1 cellular context compared by ENCODE assay signal in genomic region chr10:103226011-103226410, GRCh38.
TF ChIP-seq lines count a peak whose summit lies in the region.

No MANE protein-coding gene starts in this region.

TF ChIP-seq in HEK293, 187 proteins besides CTCF, POLR2A, EP300 and RAD21 (continued from another document):
- no peak for TF ChIP-seq ZBTB49 (tag by site-specific recombination; IDR thresholded peaks at IDR 0.05; ENCODE audit: low read depth)
TF ChIP-seq in HEK293: peak in this region for 1.
